In the genomic region with DNA sequence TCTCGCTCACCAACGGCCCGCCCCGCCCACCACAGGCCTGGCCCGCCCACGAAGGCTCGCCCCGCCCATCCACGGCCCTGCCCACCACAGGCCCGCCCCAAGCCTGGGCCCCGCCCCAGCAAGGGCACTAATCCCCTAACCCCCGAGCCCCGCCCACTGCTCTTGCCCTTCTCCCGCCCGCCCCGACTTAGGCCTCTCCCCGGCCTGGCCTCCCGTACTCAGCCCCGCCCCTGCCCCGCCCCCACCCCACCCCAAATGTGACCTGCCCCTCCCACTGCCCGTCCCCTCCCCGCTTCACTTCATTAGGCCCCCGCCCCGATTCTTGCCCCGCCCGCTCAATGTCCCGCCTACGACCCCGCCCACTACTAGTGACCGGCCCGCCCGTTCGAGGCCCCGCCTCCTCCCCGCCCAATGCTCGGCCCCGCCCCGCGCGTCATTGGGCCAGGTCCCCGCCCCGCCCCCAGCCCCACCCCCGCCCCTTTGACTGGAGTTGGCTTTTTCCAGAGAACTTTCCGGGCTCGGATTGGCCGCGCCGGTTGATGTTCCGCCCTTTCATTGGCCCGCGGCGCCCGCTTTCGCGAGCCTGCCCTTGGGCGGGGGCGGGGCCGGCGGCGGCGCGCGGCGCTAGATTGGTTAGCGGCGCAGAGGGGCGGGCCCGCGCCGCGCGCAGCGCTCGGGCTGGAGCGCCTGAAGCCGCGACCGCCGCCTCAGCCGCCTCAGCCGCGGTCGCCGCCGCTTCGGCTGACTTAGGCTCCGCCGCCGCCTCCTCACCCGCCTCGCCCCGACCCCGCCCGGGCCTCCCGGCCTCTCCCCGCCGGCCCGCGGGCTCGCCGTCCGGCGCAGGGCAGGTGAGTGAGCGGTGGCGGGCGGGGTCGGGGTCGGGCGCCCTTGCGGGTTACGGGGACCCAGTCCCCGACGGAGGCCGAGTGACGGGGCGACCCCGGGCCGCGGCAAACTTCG, we compare ENCODE assay signal across 8 cellular contexts. TPM values are rescaled to one million over a fixed set of nuclear protein-coding genes. Genes with fewer than 3 reads are reported as not detected.
A peak's percentile ranks its signal among the peaks of the same experiment; 100 is the strongest.
DNase-seq lines count a peak whose midpoint lies in the region; ATAC-seq and TF ChIP-seq lines count a peak whose summit lies in the region.

A gene (plus strand): TSS at position 705 of the 960 bp plus-strand sequence. CDS start 206,361 bp downstream, outside the sequence.

- peaks cover 17% of the 10 kb centered on the region for H3K79me1 ChIP-seq in mesenchymal stem cell (replicated peaks; ENCODE audit: low read length, poor library complexity, severe bottlenecking)

- H3K27me3 ChIP-seq in AG04450 (ENCODE audit: control insufficient read depth, insufficient read depth, low read length) (peaks cover 16% of the 10 kb centered on the region), mesenchymal stem cell (ENCODE audit: control insufficient read depth in 1 of 2, insufficient read depth in 1 of 2, low read length in 2 of 2) (peaks cover 0 to 5% of the 10 kb centered on the region in 2 experiments)

- peak within 1 kb of the TSS in 1 of 2 experiments; percentile 34 for H3K23ac ChIP-seq in mesenchymal stem cell (ENCODE audit: low read length in 2 of 2)

- H4K91ac ChIP-seq in mesenchymal stem cell (ENCODE audit: low read length): no peak within 1 kb of the TSS

- H3K9me3 ChIP-seq in AG04450 (ENCODE audit: control insufficient read depth, insufficient read depth, low read length): peaks cover 5% of the 10 kb centered on the region; the same call in 1 of the 2 replicates
- H3K9me3 ChIP-seq in mesenchymal stem cell (ENCODE audit: control insufficient read depth, low read length): no peaks in the 10 kb centered on the region

- H2BK15ac ChIP-seq in mesenchymal stem cell (ENCODE audit: low read depth, poor library complexity, severe bottlenecking): no peak within 1 kb of the TSS

- no peak within 1 kb of the TSS for H2AK5ac ChIP-seq in mesenchymal stem cell (ENCODE audit: low read length, severe bottlenecking)

- peaks cover 28% of the 10 kb centered on the region for H3K4me1 ChIP-seq in mesenchymal stem cell (ENCODE audit: control insufficient read depth, insufficient read depth, low read depth, low read length)

- H3K27ac ChIP-seq in AG04450 (ENCODE audit: low read depth, low read length) (no peak within 1 kb of the TSS), mesenchymal stem cell (ENCODE audit: low read length, poor library complexity, severe bottlenecking) (no peak within 1 kb of the TSS)

- no peak for TF ChIP-seq CTCF in AG04450 (IDR thresholded peaks at IDR 0.05; ENCODE audit: low read depth, low read length)

- peak; percentile 79 for ATAC-seq in HG03432 (IDR thresholded peaks at IDR 0.05; ENCODE audit: unreplicated experiment)

- H2BK5ac ChIP-seq in mesenchymal stem cell (ENCODE audit: low read depth, low read length, poor library complexity, severe bottlenecking): no peak within 1 kb of the TSS

- in situ Hi-C loops in GM18951 (cut with MboI; ENCODE audit: low sequenced_read_pairs, unreplicated experiment): no loop called here

- peak within 1 kb of the TSS; percentile 76 for H3K9ac ChIP-seq in mesenchymal stem cell (ENCODE audit: low read length)

- CTCF ChIA-PET in AG04450 (lab: Charles Lee): no interaction called here

- DNase-seq in AG04450 (ENCODE audit: low read depth, low spot score): peak; percentile 72
- peak; percentile 88 for DNase-seq in NCI-H526 treated with DMSO at 0.1 percent for 48 hours (lab: John Stamatoyannopoulos, UW)
- peak; percentile 77 to 83 for DNase-seq in activated CD8-positive, alpha-beta memory T cell treated with anti-CD3 and anti-CD28 coated beads for 1 hour (ENCODE audit: extremely low read depth in 1 of 2, low read depth in 1 of 2)
- DNase-seq in effector CD8-positive, alpha-beta T cell (lab: John Stamatoyannopoulos, UW): peak; percentile 98
- DNase-seq in mesenchymal stem cell: peak; percentile 94
- DNase-seq in stimulated activated CD4-positive, alpha-beta T cell treated with anti-CD3 and anti-CD28 coated beads, TNF-alpha, amount 100 ng/mL, for 48 hours (ENCODE audit: low read depth in 3 of 3): peak; percentile 97 to 99 (median 98)

- H3K14ac ChIP-seq in mesenchymal stem cell (ENCODE audit: low read length in 2 of 2): no peak within 1 kb of the TSS

- no peak within 1 kb of the TSS for H3K4ac ChIP-seq in mesenchymal stem cell (ENCODE audit: low read depth in 1 of 2, low read length in 2 of 2)

- H2AFZ ChIP-seq in mesenchymal stem cell (ENCODE audit: low read depth, low read length): no peak within 1 kb of the TSS

- H3K36me3 ChIP-seq in mesenchymal stem cell (ENCODE audit: control insufficient read depth in 1 of 2, insufficient read depth in 2 of 2, low read depth in 1 of 2, low read length in 2 of 2): no peaks in the 10 kb centered on the region

- TF ChIP-seq POLR2A in GM18951 (IDR thresholded peaks at IDR 0.05; ENCODE audit: extremely low read depth, insufficient read depth, insufficient read length): peak; percentile 29

- H3K18ac ChIP-seq in mesenchymal stem cell (ENCODE audit: low read depth in 1 of 2, low read length in 2 of 2): peak within 1 kb of the TSS in 1 of 2 experiments; percentile 21

- POLR2A ChIA-PET in AG04450 (lab: Yijun Ruan, JAX): no interaction called here

- H4K8ac ChIP-seq in mesenchymal stem cell (ENCODE audit: low read length): peak within 1 kb of the TSS; percentile 61

- peak within 1 kb of the TSS; percentile 34 for H2BK120ac ChIP-seq in mesenchymal stem cell (ENCODE audit: low read depth, low read length)

- H3K4me2 ChIP-seq in mesenchymal stem cell (ENCODE audit: low read length, poor library complexity, severe bottlenecking): peak within 1 kb of the TSS; percentile 99

- 2% methylated on average over 54 of the region's 120 CpGs for WGBS in mesenchymal stem cell

- H2BK12ac ChIP-seq in mesenchymal stem cell (ENCODE audit: low read length in 2 of 2): no peak within 1 kb of the TSS

- H3K4me3 ChIP-seq in AG04450 (ENCODE audit: low read depth, low read length) (peak within 1 kb of the TSS; percentile 47), mesenchymal stem cell (ENCODE audit: insufficient read depth in 1 of 2, low read depth in 1 of 2, low read length in 2 of 2) (peak within 1 kb of the TSS; percentile 83 to 84)

RNA-seq across cellular contexts. Expression of the gene that starts here (rescaled TPM):
- 1.6 and 2.1 TPM in 2 replicates for polyA plus RNA-seq in AG04450 (2011; rRNA removed)
- polyA minus RNA-seq in AG04450 (2011; rRNA and poly(A)+ RNA removed): 5.0 and 5.9 TPM in 2 replicates
- 6.0 TPM for polyA plus RNA-seq in mesenchymal stem cell (2013, experiment 1 of 2)
- 6.1 TPM for polyA plus RNA-seq in mesenchymal stem cell (2013, experiment 2 of 2)
